10 cellular contexts compared by ENCODE assay signal in genomic region chr16:61261315-61261714, GRCh38.
"Had no signal": no experiment of that assay in that cellular context is flagged by ENCODE, and none has a peak within 500 bp of the region (broad histone marks: within the 10 kb centered on the region; RNA-seq: fewer than 3 reads in every experiment).

No MANE protein-coding gene starts in this region.

- DNase-seq: GM23248, GOT3, H7, H9, HCEC 1CT, HFFc6 had no signal

- H3K4me3 ChIP-seq: GM23248, GM23338 had no signal

- ATAC-seq: GM23338, HCT116 had no signal

- H3K4me3 Mint-ChIP-seq: GM23338, H9, HFFc6 had no signal

- FAIRE-seq: H1, H54 had no signal

- H3K9me3 Mint-ChIP-seq: GM23338, H9 had no signal

- H3K27ac Mint-ChIP-seq: GM23338, H9, HFFc6 had no signal
